1 cellular context compared by ENCODE assay signal in genomic region chr9:123373447-123373923, GRCh38.
TF ChIP-seq lines count a peak whose summit lies in the region.

No MANE protein-coding gene starts in this region.

TF ChIP-seq in GM23338, 12 proteins besides CTCF, POLR2A, EP300 and RAD21 (continued from another document):
- TF ChIP-seq ZNF462 (CRISPR knock-in tag; IDR thresholded peaks at IDR 0.05) = no peak
- TF ChIP-seq CREB1 (CRISPR knock-in tag; IDR thresholded peaks at IDR 0.05; ENCODE audit: low read depth) = no peak
- TF ChIP-seq, protein P1, sequence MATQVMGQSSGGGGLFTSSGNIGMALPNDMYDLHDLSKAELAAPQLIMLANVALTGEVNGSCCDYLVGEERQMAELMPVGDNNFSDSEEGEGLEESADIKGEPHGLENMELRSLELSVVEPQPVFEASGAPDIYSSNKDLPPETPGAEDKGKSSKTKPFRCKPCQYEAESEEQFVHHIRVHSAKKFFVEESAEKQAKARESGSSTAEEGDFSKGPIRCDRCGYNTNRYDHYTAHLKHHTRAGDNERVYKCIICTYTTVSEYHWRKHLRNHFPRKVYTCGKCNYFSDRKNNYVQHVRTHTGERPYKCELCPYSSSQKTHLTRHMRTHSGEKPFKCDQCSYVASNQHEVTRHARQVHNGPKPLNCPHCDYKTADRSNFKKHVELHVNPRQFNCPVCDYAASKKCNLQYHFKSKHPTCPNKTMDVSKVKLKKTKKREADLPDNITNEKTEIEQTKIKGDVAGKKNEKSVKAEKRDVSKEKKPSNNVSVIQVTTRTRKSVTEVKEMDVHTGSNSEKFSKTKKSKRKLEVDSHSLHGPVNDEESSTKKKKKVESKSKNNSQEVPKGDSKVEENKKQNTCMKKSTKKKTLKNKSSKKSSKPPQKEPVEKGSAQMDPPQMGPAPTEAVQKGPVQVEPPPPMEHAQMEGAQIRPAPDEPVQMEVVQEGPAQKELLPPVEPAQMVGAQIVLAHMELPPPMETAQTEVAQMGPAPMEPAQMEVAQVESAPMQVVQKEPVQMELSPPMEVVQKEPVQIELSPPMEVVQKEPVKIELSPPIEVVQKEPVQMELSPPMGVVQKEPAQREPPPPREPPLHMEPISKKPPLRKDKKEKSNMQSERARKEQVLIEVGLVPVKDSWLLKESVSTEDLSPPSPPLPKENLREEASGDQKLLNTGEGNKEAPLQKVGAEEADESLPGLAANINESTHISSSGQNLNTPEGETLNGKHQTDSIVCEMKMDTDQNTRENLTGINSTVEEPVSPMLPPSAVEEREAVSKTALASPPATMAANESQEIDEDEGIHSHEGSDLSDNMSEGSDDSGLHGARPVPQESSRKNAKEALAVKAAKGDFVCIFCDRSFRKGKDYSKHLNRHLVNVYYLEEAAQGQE (IDR thresholded peaks at IDR 0.05; ENCODE audit: unreplicated experiment) = no peak
- no peak for TF ChIP-seq ZNF331 (CRISPR knock-in tag; IDR thresholded peaks at IDR 0.05; ENCODE audit: low read depth)
- TF ChIP-seq, protein P2, sequence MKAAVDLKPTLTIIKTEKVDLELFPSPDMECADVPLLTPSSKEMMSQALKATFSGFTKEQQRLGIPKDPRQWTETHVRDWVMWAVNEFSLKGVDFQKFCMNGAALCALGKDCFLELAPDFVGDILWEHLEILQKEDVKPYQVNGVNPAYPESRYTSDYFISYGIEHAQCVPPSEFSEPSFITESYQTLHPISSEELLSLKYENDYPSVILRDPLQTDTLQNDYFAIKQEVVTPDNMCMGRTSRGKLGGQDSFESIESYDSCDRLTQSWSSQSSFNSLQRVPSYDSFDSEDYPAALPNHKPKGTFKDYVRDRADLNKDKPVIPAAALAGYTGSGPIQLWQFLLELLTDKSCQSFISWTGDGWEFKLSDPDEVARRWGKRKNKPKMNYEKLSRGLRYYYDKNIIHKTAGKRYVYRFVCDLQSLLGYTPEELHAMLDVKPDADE (IDR thresholded peaks at IDR 0.05) = no peak
- TF ChIP-seq POLR2AphosphoS5 (IDR thresholded peaks at IDR 0.05; ENCODE audit: low read depth) = no peak
- TF ChIP-seq NANOG (IDR thresholded peaks at IDR 0.05; ENCODE audit: borderline replicate concordance) = no peak
- no peak for TF ChIP-seq EZH2phosphoT487 (IDR thresholded peaks at IDR 0.05; ENCODE audit: unreplicated experiment)
TF ChIP-seq in GM23338: peak in this region for 0.
